19 cellular contexts compared by ENCODE assay signal in genomic region chr12:38515912-38516311, GRCh38.
DNase-seq lines count a peak whose midpoint lies in the region; ATAC-seq and TF ChIP-seq lines count a peak whose summit lies in the region.
"Had no signal": no experiment of that assay in that cellular context is flagged by ENCODE, and none has a peak within 500 bp of the region (broad histone marks: within the 10 kb centered on the region; RNA-seq: fewer than 3 reads in every experiment).

No MANE protein-coding gene starts in this region.

- no peaks in the 10 kb centered on the region for H3K27me3 ChIP-seq in HUES48 (ENCODE audit: control insufficient read depth, insufficient read depth, low read length)
- H3K27me3 ChIP-seq in esophagus muscularis mucosa = no peaks in the 10 kb centered on the region
- no peaks in the 10 kb centered on the region for H3K27me3 ChIP-seq in MM.1S (replicated peaks; ENCODE audit: insufficient read depth, low read length)

- H4K20me1 ChIP-seq in MM.1S (ENCODE audit: insufficient read depth, low read length) = no peaks in the 10 kb centered on the region

- no peaks in the 10 kb centered on the region for H3K9me2 ChIP-seq in MM.1S (replicated peaks; ENCODE audit: insufficient read depth, low read length)

- intact Hi-C loops in esophagus muscularis mucosa (cut with DNase I) = no loop called here

- H3K27ac ChIP-seq in HUES48 (ENCODE audit: low read depth, low read length) (peak overlapping the region; percentile 38), esophagus muscularis mucosa (replicated peaks in 1 of 4) (peak overlapping the region in 3 of 4 donors; percentile 25 to 50 (median 42)), MM.1S (ENCODE audit: low read length) (no peak overlapping the region)
- H3K27ac ChIP-seq: RWPE1 had no signal

- H3K9me3 ChIP-seq in HUES48 (ENCODE audit: control insufficient read depth, insufficient read depth, low read length) (no peaks in the 10 kb centered on the region), esophagus muscularis mucosa (no peaks in the 10 kb centered on the region), MM.1S (replicated peaks; ENCODE audit: insufficient read depth, low read length) (no peaks in the 10 kb centered on the region)
- H3K9me3 ChIP-seq: Caco-2 had no signal

- TF ChIP-seq POLR2A in esophagus muscularis mucosa (IDR thresholded peaks at IDR 0.05; ENCODE audit: low read depth) = no peak

- H3K79me2 ChIP-seq in MM.1S (ENCODE audit: low read length) = no peaks in the 10 kb centered on the region

- H3K4me3 ChIP-seq in HUES48 (ENCODE audit: low read depth, low read length) (no peak overlapping the region), esophagus muscularis mucosa (peak overlapping the region in 1 of 4 donors; percentile 3), MM.1S (ENCODE audit: low read length) (no peak overlapping the region)

- H2AFZ ChIP-seq in MM.1S (ENCODE audit: low read length) = no peak overlapping the region

- no peak for ATAC-seq in HG02759 (IDR thresholded peaks at IDR 0.05; ENCODE audit: unreplicated experiment)
- ATAC-seq in GM18909 (IDR thresholded peaks at IDR 0.05; ENCODE audit: poor library complexity, unreplicated experiment) = no peak
- ATAC-seq: PC-3 had no signal

- H3F3A ChIP-seq in MM.1S (ENCODE audit: insufficient read depth, low read length) = no peaks in the 10 kb centered on the region

- no peak for TF ChIP-seq CTCF in esophagus muscularis mucosa (IDR thresholded peaks at IDR 0.05)
- no peak for TF ChIP-seq CTCF in MM.1S (IDR thresholded peaks at IDR 0.05; ENCODE audit: low read length)

- H3K36me3 ChIP-seq in HUES48 (ENCODE audit: control insufficient read depth, insufficient read depth, low read length) (no peaks in the 10 kb centered on the region), esophagus muscularis mucosa (no peaks in the 10 kb centered on the region), MM.1S (replicated peaks; ENCODE audit: insufficient read depth, low read length) (no peaks in the 10 kb centered on the region)

- no peak for TF ChIP-seq EP300 in esophagus muscularis mucosa (IDR thresholded peaks at IDR 0.05)

- peaks cover 12% of the 10 kb centered on the region for H3K4me1 ChIP-seq in HUES48 (ENCODE audit: control insufficient read depth, insufficient read depth, low read length)
- H3K4me1 ChIP-seq in esophagus muscularis mucosa = peaks cover 5 to 26% (median 17%) of the 10 kb centered on the region in 4 donors
- H3K4me1 ChIP-seq in MM.1S (ENCODE audit: low read length) = no peaks in the 10 kb centered on the region
- H3K4me1 ChIP-seq: Caco-2 had no signal

- H3K9ac ChIP-seq in HUES48 (ENCODE audit: low read depth, low read length) (no peak overlapping the region), MM.1S (ENCODE audit: low read length) (no peak overlapping the region)

- no peak overlapping the region for H3K4me2 ChIP-seq in MM.1S (ENCODE audit: low read depth, low read length)

- DNase-seq in esophagus muscularis mucosa (ENCODE audit: extremely low spot score) (no peak), midbrain (lab: John Stamatoyannopoulos, UW) (peak; percentile 3), renal cortical epithelial cell (ENCODE audit: low read depth) (peak; percentile 9), MM.1S (no peak), RPMI8226 (no peak)
- DNase-seq: Caco-2; CD4-positive, alpha-beta T cell; GF-D8; IMR-90; NCI-H1436; NCI-H1930; NCI-H226; NCI-H524 treated with DMSO at 0.1 percent for 48 hours; PC-3; SIG-M5 had no signal

Comparison
In these comparisons a context has a peak if more than half of its experiments do, and no peak if none do; other contexts are left out.
1. DNase-seq: peak in midbrain (single experiment) and renal cortical epithelial cell (single experiment); none in esophagus muscularis mucosa (single experiment), MM.1S (single experiment) and RPMI8226 (single experiment).